Comparison of ENCODE assay signal across 15 cellular contexts in genomic region chr11:12140186-12140938, GRCh38. TPM values are rescaled to one million over a fixed set of nuclear protein-coding genes. Genes with fewer than 3 reads are reported as not detected.
DNase-seq lines count a peak whose midpoint lies in the region; ATAC-seq and TF ChIP-seq lines count a peak whose summit lies in the region.
"Had no signal": no experiment of that assay in that cellular context is flagged by ENCODE, and none has a peak within 500 bp of the region (broad histone marks: within the 10 kb centered on the region; RNA-seq: fewer than 3 reads in every experiment).

No MANE protein-coding gene starts in this region.

- H3K4me1 ChIP-seq in cardiac muscle cell (ENCODE audit: low read depth) (peaks cover 48% of the 10 kb centered on the region), colonic mucosa (peaks cover 33% of the 10 kb centered on the region), vagina (peaks cover 79% of the 10 kb centered on the region)
- H3K4me1 ChIP-seq in naive thymus-derived CD4-positive, alpha-beta T cell (ENCODE audit: control insufficient read depth in 2 of 2, insufficient read depth in 2 of 2, low read length in 2 of 2) = peaks cover 2 to 49% of the 10 kb centered on the region in 2 donors

- H3K36me3 Mint-ChIP-seq in naive thymus-derived CD4-positive, alpha-beta T cell = peaks cover 0 to 34% (median 0%) of the 10 kb centered on the region in 5 donors
- H3K36me3 Mint-ChIP-seq: T-cell had no signal

- H3K27me3 Mint-ChIP-seq in naive thymus-derived CD4-positive, alpha-beta T cell = no peaks in the 10 kb centered on the region
- H3K27me3 Mint-ChIP-seq: activated CD4-positive, alpha-beta T cell treated with anti-CD3 and anti-CD28 coated beads, Interleukin-2, amount 10 ng/mL, durations not matched to agents 7 days and 5 days; T-cell had no signal

- no peaks in the 10 kb centered on the region for H3K9me3 Mint-ChIP-seq in naive thymus-derived CD4-positive, alpha-beta T cell
- H3K9me3 Mint-ChIP-seq: T-cell had no signal

- no peak overlapping the region for H3K4me3 ChIP-seq in cardiac muscle cell
- no peak overlapping the region for H3K4me3 ChIP-seq in colonic mucosa
- H3K4me3 ChIP-seq in naive thymus-derived CD4-positive, alpha-beta T cell (ENCODE audit: low read length) = no peak overlapping the region
- H3K4me3 ChIP-seq in vagina = no peak overlapping the region
- H3K4me3 ChIP-seq: ovary, Peyer's patch had no signal

- POLR2A ChIA-PET in naive thymus-derived CD4-positive, alpha-beta T cell (lab: Charles Lee) = no interaction called here

- intact Hi-C loops in Right ventricle myocardium superior (cut with DNase I) = no loop called here
- intact Hi-C loops in colonic mucosa (cut with DNase I) = no loop called here
- intact Hi-C loops in naive thymus-derived CD4-positive, alpha-beta T cell (cut with micrococcal nuclease) = loop anchor here in 1 of 2 donors (5.0 kb wide), 1 partner anchor 57 kb away; no protein-coding TSS in a partner anchor
- intact Hi-C loops in vagina (cut with DNase I) = no loop called here

- H3K27ac ChIP-seq in cardiac muscle cell (peak overlapping the region; percentile 48), colonic mucosa (peak overlapping the region; percentile 78), vagina (peak overlapping the region; percentile 70), caudate nucleus (ENCODE audit: low read depth, low read length) (no peak overlapping the region)
- H3K27ac ChIP-seq in naive thymus-derived CD4-positive, alpha-beta T cell (ENCODE audit: low read depth, low read length) = no peak overlapping the region

- H3K4me1 Mint-ChIP-seq in naive thymus-derived CD4-positive, alpha-beta T cell = peaks cover 34 to 69% (median 61%) of the 10 kb centered on the region in 7 donors

- TF ChIP-seq CTCF in cardiac muscle cell (IDR thresholded peaks at IDR 0.05; ENCODE audit: low read depth, low read length) = no peak
- no peak for TF ChIP-seq CTCF in colonic mucosa (IDR thresholded peaks at IDR 0.05)
- no peak for TF ChIP-seq CTCF in vagina (IDR thresholded peaks at IDR 0.05)

- H3K9me3 ChIP-seq in cardiac muscle cell (ENCODE audit: low read depth) = no peaks in the 10 kb centered on the region
- no peaks in the 10 kb centered on the region for H3K9me3 ChIP-seq in colonic mucosa
- H3K9me3 ChIP-seq in naive thymus-derived CD4-positive, alpha-beta T cell (ENCODE audit: control insufficient read depth in 2 of 3, low read length in 3 of 3) = no peaks in the 10 kb centered on the region
- no peaks in the 10 kb centered on the region for H3K9me3 ChIP-seq in vagina
- H3K9me3 ChIP-seq: ovary, Peyer's patch had no signal

- DNase-seq in cardiac muscle cell (ENCODE audit: low read depth in 1 of 2, low spot score in 1 of 2) (no peak), Right ventricle myocardium superior (no peak), colonic mucosa (no peak), vagina (ENCODE audit: extremely low spot score in 2 of 2) (no peak), NCI-H526 treated with DMSO at 0.1 percent for 48 hours (lab: John Stamatoyannopoulos, UW) (no peak), caudate nucleus (lab: John Stamatoyannopoulos, UW) (no peak), retina (no peak)
- DNase-seq in naive thymus-derived CD4-positive, alpha-beta T cell = no peak
- DNase-seq: activated CD4-positive, alpha-beta T cell treated with anti-CD3 and anti-CD28 coated beads, Interleukin-2, amount 10 ng/mL, durations not matched to agents 7 days and 5 days; Calu3; NCI-H2029 treated with DMSO at 0.1 percent for 48 hours; NCI-H526; ovary; Peyer's patch; T-cell had no signal

- peak overlapping the region in 8 of 9 donors; percentile 2 to 73 (median 64) for H3K27ac Mint-ChIP-seq in naive thymus-derived CD4-positive, alpha-beta T cell

- H3K4me3 Mint-ChIP-seq in naive thymus-derived CD4-positive, alpha-beta T cell = peak overlapping the region in 3 of 10 donors; percentile 29 to 53 (median 46)
- H3K4me3 Mint-ChIP-seq: activated CD4-positive, alpha-beta T cell treated with anti-CD3 and anti-CD28 coated beads, Interleukin-2, amount 10 ng/mL, durations not matched to agents 7 days and 5 days had no signal

- no peaks in the 10 kb centered on the region for H3K27me3 ChIP-seq in cardiac muscle cell
- no peaks in the 10 kb centered on the region for H3K27me3 ChIP-seq in colonic mucosa
- no peaks in the 10 kb centered on the region for H3K27me3 ChIP-seq in naive thymus-derived CD4-positive, alpha-beta T cell (ENCODE audit: control insufficient read depth in 2 of 2, insufficient read depth in 2 of 2, low read length in 2 of 2)
- no peaks in the 10 kb centered on the region for H3K27me3 ChIP-seq in vagina
- H3K27me3 ChIP-seq: ovary, Peyer's patch had no signal

- TF ChIP-seq POLR2A in vagina (IDR thresholded peaks at IDR 0.05) = no peak

- no peak for ATAC-seq in Right ventricle myocardium superior (ENCODE audit: poor library complexity)
- ATAC-seq in naive thymus-derived CD4-positive, alpha-beta T cell = no peak

- no peaks in the 10 kb centered on the region for H3K36me3 ChIP-seq in cardiac muscle cell
- no peaks in the 10 kb centered on the region for H3K36me3 ChIP-seq in colonic mucosa
- H3K36me3 ChIP-seq in naive thymus-derived CD4-positive, alpha-beta T cell (ENCODE audit: control insufficient read depth in 2 of 3, insufficient read depth in 3 of 3, low read length in 3 of 3) = no peaks in the 10 kb centered on the region
- no peaks in the 10 kb centered on the region for H3K36me3 ChIP-seq in vagina
- H3K36me3 ChIP-seq: ovary had no signal

- CTCF ChIA-PET in naive thymus-derived CD4-positive, alpha-beta T cell (lab: Charles Lee) = no interaction called here

- H3K9ac ChIP-seq in colonic mucosa (ENCODE audit: low read depth in 2 of 2, low read length in 2 of 2) = peak overlapping the region in 1 of 2 donors; percentile 22

RNA-seq across cellular contexts. Expression of gene MICAL2, which starts 30.0 kb away (rescaled TPM):
- total RNA-seq in cardiac muscle cell (123 and 178 TPM in 2 replicates), Right ventricle myocardium superior (34.8 TPM), colonic mucosa (100 to 1,000 TPM; 194 TPM), vagina (41.7 TPM)
- polyA plus RNA-seq in cardiac muscle cell = 153 and 191 TPM in 2 replicates
- total RNA-seq in naive thymus-derived CD4-positive, alpha-beta T cell = 100 to 1,000 TPM in 1 of 5 experiments, 10 to 100 TPM in 2, 1 to 10 TPM in 2; 5.8 to 112 (median 13.4) TPM
- 1 to 10 TPM; 1.1 to 2.6 TPM for polyA plus RNA-seq in naive thymus-derived CD4-positive, alpha-beta T cell

Comparison
In these comparisons a context has a peak if more than half of its experiments do, and no peak if none do; other contexts are left out.
1. H3K27ac ChIP-seq: peak in cardiac muscle cell (single experiment), colonic mucosa (single experiment) and vagina (single experiment); none in naive thymus-derived CD4-positive, alpha-beta T cell (single experiment) and caudate nucleus (single experiment).